In the genomic region with DNA sequence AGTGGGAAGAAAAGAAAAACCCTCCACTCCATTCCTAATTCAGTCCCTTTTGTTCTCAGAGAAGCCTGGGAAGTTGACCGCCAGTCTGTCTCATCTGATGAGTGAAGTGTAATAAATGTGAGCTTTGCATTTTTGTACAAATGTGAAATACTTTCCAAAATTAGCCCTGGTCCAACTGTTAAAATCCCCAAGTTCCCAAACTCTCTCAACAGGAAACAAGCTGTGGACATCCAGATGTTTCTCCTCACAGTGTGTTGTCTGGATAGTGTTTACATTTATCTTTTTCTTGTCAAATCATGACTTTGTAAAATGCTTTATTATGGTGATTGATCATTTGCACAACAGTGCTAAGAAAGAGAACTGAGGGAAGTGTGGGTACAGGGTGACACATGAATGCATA, we compare ENCODE assay signal across 22 cellular contexts.
"Had no signal": no experiment of that assay in that cellular context is flagged by ENCODE, and none has a peak within 500 bp of the region (broad histone marks: within the 10 kb centered on the region; RNA-seq: fewer than 3 reads in every experiment).

No MANE protein-coding gene starts in this region.

- H3K9me3 ChIP-seq: esophagus muscularis mucosa, left lung, neutrophil, prostate gland, thoracic aorta, tibial nerve, upper lobe of left lung had no signal

- H3K27me3 ChIP-seq: esophagus muscularis mucosa, left lung, neutrophil, tibial nerve, upper lobe of left lung had no signal

- H3K36me3 ChIP-seq: esophagus muscularis mucosa, left lung, neutrophil, prostate gland, thoracic aorta, tibial nerve, upper lobe of left lung had no signal

- H3K9me3 Mint-ChIP-seq: central memory CD8-positive, alpha-beta T cell; memory B cell; natural killer cell; stimulated activated naive CD8-positive, alpha-beta T cell treated with anti-CD3 and anti-CD28 coated beads, Interleukin-15, Interleukin-2, amounts not matched to agents 100 ng/mL and 50 ng/mL, for 24 hours had no signal

- H3K4me3 ChIP-seq: coronary artery, esophagus muscularis mucosa, left lung, lung, prostate gland, skin epidermis, thoracic aorta, tibial nerve, upper lobe of left lung had no signal

- H3K36me3 Mint-ChIP-seq: memory B cell; natural killer cell; stimulated activated naive B cell treated with anti-CD40 and anti-IgM and Interleukin-4, amounts not matched to agents 10 μg/mL and 1 μg/mL and 100 μg/mL, for 72 hours had no signal

- H3K4me1 ChIP-seq: left lung, parathyroid adenoma, prostate gland, tibial nerve, upper lobe of left lung had no signal

- H3K4me1 Mint-ChIP-seq: central memory CD8-positive, alpha-beta T cell; memory B cell; natural killer cell; neural crest cell; stimulated activated naive B cell treated with anti-CD40 and anti-IgM and Interleukin-4, amounts not matched to agents 10 μg/mL and 1 μg/mL and 100 μg/mL, for 72 hours had no signal

- H3K27ac ChIP-seq: coronary artery, left lung, neutrophil, parathyroid adenoma, prostate gland, skin epidermis, thoracic aorta, tibial nerve, upper lobe of left lung had no signal

- ATAC-seq: left lung; natural killer cell; stimulated activated naive B cell treated with anti-CD40 and anti-IgM and Interleukin-4, amounts not matched to agents 10 μg/mL and 1 μg/mL and 100 μg/mL, for 72 hours had no signal

- H3K27ac Mint-ChIP-seq: memory B cell; natural killer cell; stimulated activated naive B cell treated with anti-CD40 and anti-IgM and Interleukin-4, amounts not matched to agents 10 μg/mL and 1 μg/mL and 100 μg/mL, for 72 hours; stimulated activated naive CD8-positive, alpha-beta T cell treated with anti-CD3 and anti-CD28 coated beads, Interleukin-15, Interleukin-2, amounts not matched to agents 100 ng/mL and 50 ng/mL, for 24 hours had no signal

- H3K4me3 Mint-ChIP-seq: central memory CD8-positive, alpha-beta T cell; memory B cell; natural killer cell; neural crest cell; stimulated activated naive B cell treated with anti-CD40 and anti-IgM and Interleukin-4, amounts not matched to agents 10 μg/mL and 1 μg/mL and 100 μg/mL, for 72 hours; stimulated activated naive CD8-positive, alpha-beta T cell treated with anti-CD3 and anti-CD28 coated beads, Interleukin-15, Interleukin-2, amounts not matched to agents 100 ng/mL and 50 ng/mL, for 24 hours had no signal

- DNase-seq: dermis blood vessel endothelial cell; effector memory CD4-positive, alpha-beta T cell; left lung; natural killer cell; right cardiac atrium; stimulated activated CD4-positive, alpha-beta T cell treated with anti-CD3 and anti-CD28 coated beads, Interleukin-15, amount 100 ng/mL, for 24 hours; stimulated activated CD4-positive, alpha-beta T cell treated with anti-CD3 and anti-CD28 coated beads, Interleukin-2, amount 100 ng/mL, for 48 hours; stimulated activated naive B cell treated with anti-CD40 and anti-IgM and Interleukin-4, amounts not matched to agents 10 μg/mL and 1 μg/mL and 100 μg/mL, for 72 hours; upper lobe of left lung had no signal
